27 cellular contexts compared by ENCODE assay signal in genomic region chr3:178538065-178538464, GRCh38. TPM values are rescaled to one million over a fixed set of nuclear protein-coding genes. Genes with fewer than 3 reads are reported as not detected.
DNase-seq lines count a peak whose midpoint lies in the region; TF ChIP-seq lines count a peak whose summit lies in the region.
"Had no signal": no experiment of that assay in that cellular context is flagged by ENCODE, and none has a peak within 500 bp of the region (broad histone marks: within the 10 kb centered on the region; RNA-seq: fewer than 3 reads in every experiment).

No MANE protein-coding gene starts in this region.

- no peaks in the 10 kb centered on the region for H3K79me2 ChIP-seq in mesendoderm (ENCODE audit: control insufficient read depth, insufficient read depth, low read length)

- H2BK120ac ChIP-seq in mesenchymal stem cell (ENCODE audit: low read depth, low read length), result no peak overlapping the region
- H2BK120ac ChIP-seq in mesendoderm (ENCODE audit: low read depth, low read length), result no peak overlapping the region

- H3K4ac ChIP-seq in mesenchymal stem cell (ENCODE audit: low read depth in 1 of 2, low read length in 2 of 2), result no peak overlapping the region
- H3K4ac ChIP-seq in mesendoderm (ENCODE audit: low read depth, low read length), result no peak overlapping the region

- H3K23ac ChIP-seq in mesenchymal stem cell (ENCODE audit: low read length in 2 of 2), result no peak overlapping the region
- no peak overlapping the region for H3K23ac ChIP-seq in mesendoderm (ENCODE audit: low read length)

- H3K4me1 ChIP-seq in mesenchymal stem cell (ENCODE audit: control insufficient read depth, insufficient read depth, low read depth, low read length), result peaks cover 3% of the 10 kb centered on the region
- peaks cover 5% of the 10 kb centered on the region for H3K4me1 ChIP-seq in mesendoderm (ENCODE audit: control insufficient read depth, low read depth, low read length)
- H3K4me1 ChIP-seq: left lung, testis, vagina had no signal

- no peak overlapping the region for H2AK5ac ChIP-seq in mesenchymal stem cell (ENCODE audit: low read length, severe bottlenecking)
- no peak overlapping the region for H2AK5ac ChIP-seq in mesendoderm (ENCODE audit: low read length)

- H2AFZ ChIP-seq in mesenchymal stem cell (ENCODE audit: low read depth, low read length), result no peak overlapping the region

- 31% methylated on average over 3 of the region's 4 CpGs for WGBS in mesenchymal stem cell
- no CpG with 5 or more reads among the region's 4 CpGs for WGBS in mesendoderm (ENCODE audit: extremely low coverage, insufficient coverage, low lambda C conversion rate)

- H3K56ac ChIP-seq in mesendoderm (ENCODE audit: low read length), result no peak overlapping the region

- H4K91ac ChIP-seq in mesenchymal stem cell (ENCODE audit: low read length), result no peak overlapping the region

- H2BK5ac ChIP-seq in mesenchymal stem cell (ENCODE audit: low read depth, low read length, poor library complexity, severe bottlenecking) (no peak overlapping the region), mesendoderm (ENCODE audit: low read length) (no peak overlapping the region)

- H3K36me3 ChIP-seq in mesenchymal stem cell (ENCODE audit: control insufficient read depth in 1 of 2, insufficient read depth in 2 of 2, low read depth in 1 of 2, low read length in 2 of 2), result no peaks in the 10 kb centered on the region
- no peaks in the 10 kb centered on the region for H3K36me3 ChIP-seq in mesendoderm (ENCODE audit: control insufficient read depth, insufficient read depth, low read length)
- H3K36me3 ChIP-seq: cardiac muscle cell, esophagus squamous epithelium, left lung, vagina had no signal

- no peak for TF ChIP-seq CTCF in VCaP (conservative IDR thresholded peaks at IDR 0.05)

- peaks cover 0 to 17% of the 10 kb centered on the region in 2 experiments for H3K27me3 ChIP-seq in mesenchymal stem cell (ENCODE audit: control insufficient read depth in 1 of 2, insufficient read depth in 1 of 2, low read length in 2 of 2)
- no peaks in the 10 kb centered on the region for H3K27me3 ChIP-seq in mesendoderm (ENCODE audit: insufficient read depth, low read length, poor library complexity)
- H3K27me3 ChIP-seq: cardiac muscle cell, testis, vagina had no signal

- no peak overlapping the region for H4K5ac ChIP-seq in mesendoderm (ENCODE audit: low read length)

- no peaks in the 10 kb centered on the region for H3K9me3 ChIP-seq in mesenchymal stem cell (ENCODE audit: control insufficient read depth, low read length)
- H3K9me3 ChIP-seq: esophagus squamous epithelium, left lung, SK-N-SH, testis, vagina had no signal

- H3K4me3 ChIP-seq in mesenchymal stem cell (ENCODE audit: insufficient read depth in 1 of 2, low read depth in 1 of 2, low read length in 2 of 2) (no peak overlapping the region), mesendoderm (ENCODE audit: low read length) (no peak overlapping the region)
- H3K4me3 ChIP-seq: cardiac muscle cell, coronary artery, esophagus squamous epithelium, left lung, testis had no signal

- no peak overlapping the region for H3K14ac ChIP-seq in mesenchymal stem cell (ENCODE audit: low read length in 2 of 2)

- H2BK15ac ChIP-seq in mesenchymal stem cell (ENCODE audit: low read depth, poor library complexity, severe bottlenecking) (peak overlapping the region; percentile 83), mesendoderm (replicated peaks; ENCODE audit: low read depth) (no peak overlapping the region)

- no peaks in the 10 kb centered on the region for H3K79me1 ChIP-seq in mesenchymal stem cell (replicated peaks; ENCODE audit: low read length, poor library complexity, severe bottlenecking)
- no peaks in the 10 kb centered on the region for H3K79me1 ChIP-seq in mesendoderm (ENCODE audit: low read length)

- H3K27ac ChIP-seq in VCaP (peak overlapping the region; percentile 80), mesenchymal stem cell (ENCODE audit: low read length, poor library complexity, severe bottlenecking) (no peak overlapping the region), mesendoderm (ENCODE audit: low read depth, low read length) (no peak overlapping the region)
- H3K27ac ChIP-seq: cardiac muscle cell, coronary artery, esophagus squamous epithelium, left lung, testis, vagina had no signal

- H3K18ac ChIP-seq in mesenchymal stem cell (ENCODE audit: low read depth in 1 of 2, low read length in 2 of 2), result no peak overlapping the region
- no peak overlapping the region for H3K18ac ChIP-seq in mesendoderm (ENCODE audit: low read length)

- peak; percentile 51 for DNase-seq in NCI-H2171 treated with DMSO at 0.1 percent for 48 hours (lab: John Stamatoyannopoulos, UW)
- no peak for DNase-seq in NCI-H2171 (lab: John Stamatoyannopoulos, UW)
- peak; percentile 74 for DNase-seq in NCI-H146 (lab: John Stamatoyannopoulos, UW)
- peak; percentile 70 for DNase-seq in mesenchymal stem cell
- DNase-seq in NCI-H524 treated with DMSO at 0.1 percent for 48 hours (lab: John Stamatoyannopoulos, UW), result no peak
- DNase-seq in mesendoderm, result no peak
- no peak for DNase-seq in AML-193 (lab: John Stamatoyannopoulos, UW)
- DNase-seq: activated CD4-positive, CD25-positive, alpha-beta regulatory T cell treated with anti-CD3 and anti-CD28 coated beads, Interleukin-2, amount 50 U/mL, for 72 hours; activated CD8-positive, alpha-beta T cell treated with anti-CD3 and anti-CD28 coated beads, Interleukin-2, amount 10 ng/mL, durations not matched to agents 7 days and 5 days; anterior cingulate cortex; CD4-positive, alpha-beta memory T cell; esophagus squamous epithelium; foreskin melanocyte; left lung; midbrain; naive thymus-derived CD4-positive, alpha-beta T cell; NCI-H526 treated with DMSO at 0.1 percent for 48 hours; occipital lobe; RPMI8226; SK-N-SH; stimulated activated naive CD8-positive, alpha-beta T cell treated with anti-CD3 and anti-CD28 coated beads, Interleukin-15, Interleukin-2, amounts not matched to agents 100 U/mL and 50 U/mL, for 24 hours; testis had no signal

- H4K8ac ChIP-seq in mesenchymal stem cell (ENCODE audit: low read length), result no peak overlapping the region
- no peak overlapping the region for H4K8ac ChIP-seq in mesendoderm (ENCODE audit: low read depth, low read length)

- H3K9ac ChIP-seq in mesenchymal stem cell (ENCODE audit: low read length) (no peak overlapping the region), mesendoderm (ENCODE audit: low read length) (no peak overlapping the region)
- H3K9ac ChIP-seq: SK-N-SH had no signal

- no peak overlapping the region for H2BK12ac ChIP-seq in mesenchymal stem cell (ENCODE audit: low read length in 2 of 2)

- H3K4me2 ChIP-seq in mesenchymal stem cell (ENCODE audit: low read length, poor library complexity, severe bottlenecking), result no peak overlapping the region
- H3K4me2 ChIP-seq in mesendoderm (ENCODE audit: low read length), result no peak overlapping the region
- H3K4me2 ChIP-seq: SK-N-SH had no signal

RNA-seq across cellular contexts. Expression of gene KCNMB2, which starts 1.8 kb away (rescaled TPM):
- polyA plus RNA-seq in mesenchymal stem cell (2013, experiment 1 of 2), result 1.8 TPM
- 1.8 TPM for polyA plus RNA-seq in mesenchymal stem cell (2013, experiment 2 of 2)
- polyA plus RNA-seq in mesendoderm (2013, experiment 1 of 2), result not detected
- polyA plus RNA-seq in mesendoderm (2013, experiment 2 of 2), result not detected
- polyA plus RNA-seq: cardiac muscle cell; CD4-positive, alpha-beta memory T cell; IgD-negative memory B cell; naive thymus-derived CD4-positive, alpha-beta T cell; SK-N-SH had no signal

Comparison
In these comparisons a context has a peak if more than half of its experiments do, and no peak if none do; other contexts are left out.
1. DNase-seq: peak in NCI-H2171 treated with DMSO at 0.1 percent for 48 hours (single experiment), NCI-H146 (single experiment) and mesenchymal stem cell (single experiment); none in NCI-H2171 (single experiment), NCI-H524 treated with DMSO at 0.1 percent for 48 hours (single experiment), mesendoderm (single experiment) and AML-193 (0 of 2).